Comparison of ENCODE assay signal across 1 cellular context in the genomic region with DNA sequence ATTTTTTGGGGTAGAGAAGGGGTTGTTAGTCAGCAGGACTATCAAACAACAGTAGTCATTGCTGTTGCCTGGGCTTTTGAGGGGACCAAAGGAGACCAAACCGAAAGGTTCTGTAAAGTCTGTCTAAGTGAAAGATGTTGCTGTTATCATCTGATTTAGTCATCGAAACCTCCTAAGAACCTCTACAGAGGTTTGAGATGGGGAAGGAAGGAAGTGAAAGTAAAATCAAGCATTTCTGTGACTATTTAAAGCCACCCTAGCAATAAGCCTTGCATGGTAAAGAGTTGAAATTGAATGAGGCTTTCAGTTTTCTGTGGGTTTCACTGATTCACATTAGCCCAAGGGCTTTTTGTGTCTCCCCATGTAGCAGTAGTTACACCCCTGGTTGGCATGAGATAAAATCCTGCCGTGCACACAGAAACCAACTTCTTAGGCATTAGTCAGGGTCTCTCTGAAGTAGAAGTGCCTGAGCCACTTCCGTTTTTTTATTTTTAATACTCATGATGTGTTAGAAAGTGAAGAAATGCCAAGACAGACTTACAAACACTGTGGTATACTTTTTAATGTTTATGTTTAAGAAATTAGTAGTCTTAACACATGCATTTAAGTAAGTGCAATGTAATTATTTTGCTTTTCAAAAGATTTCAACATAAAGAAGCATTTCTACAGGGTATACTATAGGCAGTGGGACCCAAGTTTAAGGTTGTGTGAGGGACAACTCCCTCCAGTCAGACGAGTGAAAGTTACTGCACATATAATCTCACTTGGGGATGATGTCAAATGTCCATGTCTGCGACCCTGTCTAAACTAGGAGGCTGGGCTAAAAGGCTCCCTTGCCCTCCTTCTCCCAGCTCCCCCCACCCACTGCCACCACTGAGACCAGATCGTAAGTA.
TF ChIP-seq lines count a peak whose summit lies in the region.

No MANE protein-coding gene starts in this region.

TF ChIP-seq in GM12878, 131 proteins besides CTCF, POLR2A, EP300 and RAD21 (continued from another document):
- TF ChIP-seq, protein P1, sequence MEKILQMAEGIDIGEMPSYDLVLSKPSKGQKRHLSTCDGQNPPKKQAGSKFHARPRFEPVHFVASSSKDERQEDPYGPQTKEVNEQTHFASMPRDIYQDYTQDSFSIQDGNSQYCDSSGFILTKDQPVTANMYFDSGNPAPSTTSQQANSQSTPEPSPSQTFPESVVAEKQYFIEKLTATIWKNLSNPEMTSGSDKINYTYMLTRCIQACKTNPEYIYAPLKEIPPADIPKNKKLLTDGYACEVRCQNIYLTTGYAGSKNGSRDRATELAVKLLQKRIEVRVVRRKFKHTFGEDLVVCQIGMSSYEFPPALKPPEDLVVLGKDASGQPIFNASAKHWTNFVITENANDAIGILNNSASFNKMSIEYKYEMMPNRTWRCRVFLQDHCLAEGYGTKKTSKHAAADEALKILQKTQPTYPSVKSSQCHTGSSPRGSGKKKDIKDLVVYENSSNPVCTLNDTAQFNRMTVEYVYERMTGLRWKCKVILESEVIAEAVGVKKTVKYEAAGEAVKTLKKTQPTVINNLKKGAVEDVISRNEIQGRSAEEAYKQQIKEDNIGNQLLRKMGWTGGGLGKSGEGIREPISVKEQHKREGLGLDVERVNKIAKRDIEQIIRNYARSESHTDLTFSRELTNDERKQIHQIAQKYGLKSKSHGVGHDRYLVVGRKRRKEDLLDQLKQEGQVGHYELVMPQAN (conservative IDR thresholded peaks at IDR 0.05), result no peak
- TF ChIP-seq MEF2B (IDR thresholded peaks at IDR 0.05; ENCODE audit: partially characterized antibody, poor library complexity, severe bottlenecking) (peak; percentile 96), GABPA (IDR thresholded peaks at IDR 0.05; ENCODE audit: low read depth) (peak; percentile 67; the same call in 1 of the 2 replicates), MEF2A (IDR thresholded peaks at IDR 0.05; ENCODE audit: insufficient read depth, low read depth, low read length) (peak; percentile 95), MTA3 (IDR thresholded peaks at IDR 0.05; ENCODE audit: borderline replicate concordance, low read length) (peak; percentile 96), CHD4 (IDR thresholded peaks at IDR 0.05) (no peak), MYB (IDR thresholded peaks at IDR 0.05; ENCODE audit: borderline replicate concordance, low read depth, low read length) (0 out of 2 replicates have a peak, but pooled peaks have one; percentile 8), NFIC (IDR thresholded peaks at IDR 0.05; ENCODE audit: low read depth, low read length) (peak; percentile 96), CREB1 (IDR thresholded peaks at IDR 0.05; ENCODE audit: low read depth) (peak; percentile 60; the same call in 1 of the 2 replicates), BHLHE40 (IDR thresholded peaks at IDR 0.05; ENCODE audit: borderline replicate concordance in 1 of 2, low read depth in 2 of 2, low read length in 1 of 2) (peak in 1 of 2 experiments; percentile 53; a peak in 2 of 4 replicates), SREBF1 (IDR thresholded peaks at IDR 0.05; ENCODE audit: low read length) (no peak), PML (IDR thresholded peaks at IDR 0.05; ENCODE audit: low read length) (peak; percentile 70; the same call in 1 of the 2 replicates), BACH1 (IDR thresholded peaks at IDR 0.05; ENCODE audit: borderline replicate concordance) (peak; percentile 75; the same call in 1 of the 2 replicates), TBL1XR1 (IDR thresholded peaks at IDR 0.05; ENCODE audit: low read depth, low read length) (peak; percentile 92), ESRRA (IDR thresholded peaks at IDR 0.05; ENCODE audit: low read length) (no peak), ZNF24 (IDR thresholded peaks at IDR 0.05) (peak; percentile 93), BMI1 (IDR thresholded peaks at IDR 0.05; ENCODE audit: borderline replicate concordance) (peak; percentile 30; the same call in 1 of the 2 replicates), DPF2 (IDR thresholded peaks at IDR 0.05) (peak; percentile 95), CHD2 (IDR thresholded peaks at IDR 0.05; ENCODE audit: borderline replicate concordance, low read depth, low read length) (0 out of 2 replicates have a peak, but pooled peaks have one; percentile 27), POU2F2 (IDR thresholded peaks at IDR 0.05; ENCODE audit: borderline replicate concordance, low read depth, low read length) (peak; percentile 59; the same call in 1 of the 3 replicates), KDM1A (IDR thresholded peaks at IDR 0.05; ENCODE audit: borderline replicate concordance) (no peak), ATF7 (IDR thresholded peaks at IDR 0.05; ENCODE audit: low read depth) (peak; percentile 90), FOXK2 (IDR thresholded peaks at IDR 0.05) (no peak), TCF7 (IDR thresholded peaks at IDR 0.05; ENCODE audit: borderline replicate concordance) (peak; percentile 63; the same call in 1 of the 2 replicates), FOXM1 (IDR thresholded peaks at IDR 0.05; ENCODE audit: low read depth, low read length) (peak; percentile 95), ZBED1 (IDR thresholded peaks at IDR 0.05; ENCODE audit: borderline replicate concordance) (peak; percentile 90), MTA2 (IDR thresholded peaks at IDR 0.05; ENCODE audit: low read depth) (peak; percentile 93), RCOR1 (conservative IDR thresholded peaks at IDR 0.05; ENCODE audit: low read depth, low read length) (peak; percentile 97), HDAC2 (IDR thresholded peaks at IDR 0.05) (no peak), NBN (IDR thresholded peaks at IDR 0.05) (peak; percentile 91), GATAD2B (conservative IDR thresholded peaks at IDR 0.05; ENCODE audit: low read depth) (peak; percentile 57; the same call in 1 of the 2 replicates), CBX5 (IDR thresholded peaks at IDR 0.05; ENCODE audit: low read depth) (peak; percentile 95), NR2F1 (conservative IDR thresholded peaks at IDR 0.05) (0 out of 2 replicates have a peak, but pooled peaks have one; percentile 26), TCF3 (IDR thresholded peaks at IDR 0.05; ENCODE audit: borderline replicate concordance, insufficient read depth, low read depth, low read length) (0 out of 2 replicates have a peak, but pooled peaks have one; percentile 17), YBX1 (IDR thresholded peaks at IDR 0.05) (no peak), EZH2 (IDR thresholded peaks at IDR 0.05; ENCODE audit: borderline replicate concordance, control insufficient read depth, low read depth, low read length) (no peak), ETV6 (conservative IDR thresholded peaks at IDR 0.05 in 1 of 2, IDR thresholded peaks at IDR 0.05 in 1 of 2; ENCODE audit: borderline replicate concordance in 1 of 2, low read depth in 1 of 2) (peak in 1 of 2 experiments; percentile 98; a peak in 2 of 4 replicates)
- TF ChIP-seq, protein P2, sequence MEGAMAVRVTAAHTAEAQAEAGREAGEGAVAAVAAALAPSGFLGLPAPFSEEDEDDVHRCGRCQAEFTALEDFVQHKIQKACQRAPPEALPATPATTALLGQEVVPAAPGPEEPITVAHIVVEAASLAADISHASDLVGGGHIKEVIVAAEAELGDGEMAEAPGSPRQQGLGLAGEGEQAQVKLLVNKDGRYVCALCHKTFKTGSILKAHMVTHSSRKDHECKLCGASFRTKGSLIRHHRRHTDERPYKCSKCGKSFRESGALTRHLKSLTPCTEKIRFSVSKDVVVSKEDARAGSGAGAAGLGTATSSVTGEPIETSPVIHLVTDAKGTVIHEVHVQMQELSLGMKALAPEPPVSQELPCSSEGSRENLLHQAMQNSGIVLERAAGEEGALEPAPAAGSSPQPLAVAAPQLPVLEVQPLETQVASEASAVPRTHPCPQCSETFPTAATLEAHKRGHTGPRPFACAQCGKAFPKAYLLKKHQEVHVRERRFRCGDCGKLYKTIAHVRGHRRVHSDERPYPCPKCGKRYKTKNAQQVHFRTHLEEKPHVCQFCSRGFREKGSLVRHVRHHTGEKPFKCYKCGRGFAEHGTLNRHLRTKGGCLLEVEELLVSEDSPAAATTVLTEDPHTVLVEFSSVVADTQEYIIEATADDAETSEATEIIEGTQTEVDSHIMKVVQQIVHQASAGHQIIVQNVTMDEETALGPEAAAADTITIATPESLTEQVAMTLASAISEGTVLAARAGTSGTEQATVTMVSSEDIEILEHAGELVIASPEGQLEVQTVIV (IDR thresholded peaks at IDR 0.05; ENCODE audit: borderline replicate concordance, partially characterized antibody), result no peak
- TF ChIP-seq, protein P3, sequence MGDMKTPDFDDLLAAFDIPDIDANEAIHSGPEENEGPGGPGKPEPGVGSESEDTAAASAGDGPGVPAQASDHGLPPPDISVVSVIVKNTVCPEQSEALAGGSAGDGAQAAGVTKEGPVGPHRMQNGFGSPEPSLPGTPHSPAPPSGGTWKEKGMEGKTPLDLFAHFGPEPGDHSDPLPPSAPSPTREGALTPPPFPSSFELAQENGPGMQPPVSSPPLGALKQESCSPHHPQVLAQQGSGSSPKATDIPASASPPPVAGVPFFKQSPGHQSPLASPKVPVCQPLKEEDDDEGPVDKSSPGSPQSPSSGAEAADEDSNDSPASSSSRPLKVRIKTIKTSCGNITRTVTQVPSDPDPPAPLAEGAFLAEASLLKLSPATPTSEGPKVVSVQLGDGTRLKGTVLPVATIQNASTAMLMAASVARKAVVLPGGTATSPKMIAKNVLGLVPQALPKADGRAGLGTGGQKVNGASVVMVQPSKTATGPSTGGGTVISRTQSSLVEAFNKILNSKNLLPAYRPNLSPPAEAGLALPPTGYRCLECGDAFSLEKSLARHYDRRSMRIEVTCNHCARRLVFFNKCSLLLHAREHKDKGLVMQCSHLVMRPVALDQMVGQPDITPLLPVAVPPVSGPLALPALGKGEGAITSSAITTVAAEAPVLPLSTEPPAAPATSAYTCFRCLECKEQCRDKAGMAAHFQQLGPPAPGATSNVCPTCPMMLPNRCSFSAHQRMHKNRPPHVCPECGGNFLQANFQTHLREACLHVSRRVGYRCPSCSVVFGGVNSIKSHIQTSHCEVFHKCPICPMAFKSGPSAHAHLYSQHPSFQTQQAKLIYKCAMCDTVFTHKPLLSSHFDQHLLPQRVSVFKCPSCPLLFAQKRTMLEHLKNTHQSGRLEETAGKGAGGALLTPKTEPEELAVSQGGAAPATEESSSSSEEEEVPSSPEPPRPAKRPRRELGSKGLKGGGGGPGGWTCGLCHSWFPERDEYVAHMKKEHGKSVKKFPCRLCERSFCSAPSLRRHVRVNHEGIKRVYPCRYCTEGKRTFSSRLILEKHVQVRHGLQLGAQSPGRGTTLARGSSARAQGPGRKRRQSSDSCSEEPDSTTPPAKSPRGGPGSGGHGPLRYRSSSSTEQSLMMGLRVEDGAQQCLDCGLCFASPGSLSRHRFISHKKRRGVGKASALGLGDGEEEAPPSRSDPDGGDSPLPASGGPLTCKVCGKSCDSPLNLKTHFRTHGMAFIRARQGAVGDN (IDR thresholded peaks at IDR 0.05), result no peak
- TF ChIP-seq, protein P4, sequence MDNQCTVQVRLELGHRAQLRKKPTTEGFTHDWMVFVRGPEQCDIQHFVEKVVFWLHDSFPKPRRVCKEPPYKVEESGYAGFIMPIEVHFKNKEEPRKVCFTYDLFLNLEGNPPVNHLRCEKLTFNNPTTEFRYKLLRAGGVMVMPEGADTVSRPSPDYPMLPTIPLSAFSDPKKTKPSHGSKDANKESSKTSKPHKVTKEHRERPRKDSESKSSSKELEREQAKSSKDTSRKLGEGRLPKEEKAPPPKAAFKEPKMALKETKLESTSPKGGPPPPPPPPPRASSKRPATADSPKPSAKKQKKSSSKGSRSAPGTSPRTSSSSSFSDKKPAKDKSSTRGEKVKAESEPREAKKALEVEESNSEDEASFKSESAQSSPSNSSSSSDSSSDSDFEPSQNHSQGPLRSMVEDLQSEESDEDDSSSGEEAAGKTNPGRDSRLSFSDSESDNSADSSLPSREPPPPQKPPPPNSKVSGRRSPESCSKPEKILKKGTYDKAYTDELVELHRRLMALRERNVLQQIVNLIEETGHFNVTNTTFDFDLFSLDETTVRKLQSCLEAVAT (IDR thresholded peaks at IDR 0.05), result peak; percentile 65; the same call in 1 of the 2 replicates
- TF ChIP-seq, protein P5, sequence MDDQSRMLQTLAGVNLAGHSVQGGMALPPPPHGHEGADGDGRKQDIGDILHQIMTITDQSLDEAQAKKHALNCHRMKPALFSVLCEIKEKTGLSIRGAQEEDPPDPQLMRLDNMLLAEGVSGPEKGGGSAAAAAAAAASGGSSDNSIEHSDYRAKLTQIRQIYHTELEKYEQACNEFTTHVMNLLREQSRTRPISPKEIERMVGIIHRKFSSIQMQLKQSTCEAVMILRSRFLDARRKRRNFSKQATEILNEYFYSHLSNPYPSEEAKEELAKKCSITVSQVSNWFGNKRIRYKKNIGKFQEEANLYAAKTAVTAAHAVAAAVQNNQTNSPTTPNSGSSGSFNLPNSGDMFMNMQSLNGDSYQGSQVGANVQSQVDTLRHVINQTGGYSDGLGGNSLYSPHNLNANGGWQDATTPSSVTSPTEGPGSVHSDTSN (IDR thresholded peaks at IDR 0.05; ENCODE audit: insufficient replicate concordance, low read depth, low read length), result peak; percentile 8
